1 cellular context compared by ENCODE assay signal in genomic region chr17:40097087-40097486, GRCh38.
TF ChIP-seq lines count a peak whose summit lies in the region.

No MANE protein-coding gene starts in this region.

TF ChIP-seq in GM12878, 131 proteins besides CTCF, POLR2A, EP300 and RAD21:
- TF ChIP-seq CBFB (IDR thresholded peaks at IDR 0.05; ENCODE audit: low read depth), result no peak
- TF ChIP-seq PKNOX1 (IDR thresholded peaks at IDR 0.05), result no peak
- TF ChIP-seq ZNF217 (IDR thresholded peaks at IDR 0.05), result no peak
- TF ChIP-seq POLR2AphosphoS5 (IDR thresholded peaks at IDR 0.05; ENCODE audit: low read length), result no peak
- no peak for TF ChIP-seq STAT3 (IDR thresholded peaks at IDR 0.05; ENCODE audit: low read depth, low read length)
- TF ChIP-seq RELA (IDR thresholded peaks at IDR 0.05; ENCODE audit: borderline replicate concordance, partially characterized antibody), result no peak
